In the genomic region with DNA sequence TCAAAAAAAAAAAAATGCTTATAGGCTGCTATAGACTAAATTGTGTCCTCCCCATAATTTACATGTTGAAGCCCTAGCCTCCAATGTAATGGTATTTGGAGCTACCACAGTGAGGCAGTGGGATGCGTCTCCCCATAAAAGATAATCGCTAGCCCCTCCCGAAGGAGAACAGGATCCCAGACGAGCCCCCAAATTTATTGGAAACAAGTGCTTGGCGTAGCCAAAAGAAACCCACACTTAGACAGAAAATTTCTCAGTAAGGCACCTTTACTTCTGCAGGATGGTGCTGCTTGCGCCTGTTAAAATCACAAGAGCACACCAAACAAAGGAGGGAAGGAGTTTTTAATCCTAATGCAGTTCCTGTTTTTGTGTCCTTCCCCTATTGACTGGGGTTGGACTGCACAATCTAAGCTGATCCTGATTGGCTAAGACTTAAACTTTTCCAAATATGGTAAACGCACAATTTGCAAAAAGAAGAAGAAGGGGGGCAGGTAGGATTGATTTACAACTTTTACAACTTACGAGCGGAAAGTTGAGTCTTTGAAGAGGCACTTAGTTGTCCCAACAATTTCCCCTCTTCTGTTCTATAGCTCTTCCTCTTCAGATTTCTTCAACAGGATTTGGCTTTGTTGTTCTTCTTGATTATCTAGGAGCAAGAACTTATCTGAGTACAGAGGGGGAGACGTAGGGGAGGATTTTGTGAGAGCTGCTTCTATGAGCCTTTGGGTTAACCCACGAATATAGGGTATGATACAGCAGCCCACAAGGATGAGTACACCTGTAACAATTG, we compare ENCODE assay signal across 1 cellular context.
TF ChIP-seq lines count a peak whose summit lies in the region.

No MANE protein-coding gene starts in this region.

TF ChIP-seq in K562, 482 proteins besides CTCF, POLR2A, EP300 and RAD21 (continued from another document and continues in another):
- TF ChIP-seq ZBTB17 (CRISPR knock-in tag; IDR thresholded peaks at IDR 0.05) (0 out of 2 replicates have a peak, but pooled peaks have one; percentile 9), NFE2 (IDR thresholded peaks at IDR 0.05; ENCODE audit: low read depth) (no peak), ZKSCAN3 (CRISPR knock-in tag; IDR thresholded peaks at IDR 0.05) (no peak), STAT5A (IDR thresholded peaks at IDR 0.05; ENCODE audit: borderline replicate concordance, low read length) (no peak), SMARCE1 (IDR thresholded peaks at IDR 0.05) (peak; percentile 30; the same call in 1 of the 2 replicates), PHF8 (IDR thresholded peaks at IDR 0.05; ENCODE audit: borderline replicate concordance, low read length) (peak; percentile 51; the same call in 1 of the 2 replicates), JUND (IDR thresholded peaks at IDR 0.05; ENCODE audit: borderline replicate concordance, low read depth, low read length) (peak; percentile 39), JUND (tag; IDR thresholded peaks at IDR 0.05; ENCODE audit: borderline replicate concordance, low read depth, low read length) (0 out of 3 replicates have a peak, but pooled peaks have one; percentile 1), ZNF316 (IDR thresholded peaks at IDR 0.05) (no peak), ZFP1 (CRISPR knock-in tag; IDR thresholded peaks at IDR 0.05) (no peak), NFXL1 (CRISPR knock-in tag; IDR thresholded peaks at IDR 0.05) (no peak), RBBP5 (IDR thresholded peaks at IDR 0.05; ENCODE audit: borderline replicate concordance, insufficient read depth, low read length, poor library complexity, severe bottlenecking) (no peak), ZKSCAN8 (CRISPR knock-in tag; IDR thresholded peaks at IDR 0.05) (peak; percentile 22; the same call in 1 of the 2 replicates), SIX5 (IDR thresholded peaks at IDR 0.05; ENCODE audit: borderline replicate concordance in 1 of 2, insufficient read depth in 1 of 2, low read depth in 1 of 2, low read length in 2 of 2) (no peak), CREB1 (IDR thresholded peaks at IDR 0.05) (no peak), CREB1 (CRISPR knock-in tag; IDR thresholded peaks at IDR 0.05) (no peak; the same call in 1 of the 2 replicates), FOXM1 (IDR thresholded peaks at IDR 0.05; ENCODE audit: low read depth) (peak; percentile 82; the same call in 1 of the 2 replicates), FOXM1 (CRISPR knock-in tag; IDR thresholded peaks at IDR 0.05; ENCODE audit: low read depth) (no peak), BMI1 (IDR thresholded peaks at IDR 0.05; ENCODE audit: low read length) (no peak), MCM5 (IDR thresholded peaks at IDR 0.05; ENCODE audit: low read depth) (no peak), CSDE1 (IDR thresholded peaks at IDR 0.05) (no peak)
- TF ChIP-seq, protein P1, sequence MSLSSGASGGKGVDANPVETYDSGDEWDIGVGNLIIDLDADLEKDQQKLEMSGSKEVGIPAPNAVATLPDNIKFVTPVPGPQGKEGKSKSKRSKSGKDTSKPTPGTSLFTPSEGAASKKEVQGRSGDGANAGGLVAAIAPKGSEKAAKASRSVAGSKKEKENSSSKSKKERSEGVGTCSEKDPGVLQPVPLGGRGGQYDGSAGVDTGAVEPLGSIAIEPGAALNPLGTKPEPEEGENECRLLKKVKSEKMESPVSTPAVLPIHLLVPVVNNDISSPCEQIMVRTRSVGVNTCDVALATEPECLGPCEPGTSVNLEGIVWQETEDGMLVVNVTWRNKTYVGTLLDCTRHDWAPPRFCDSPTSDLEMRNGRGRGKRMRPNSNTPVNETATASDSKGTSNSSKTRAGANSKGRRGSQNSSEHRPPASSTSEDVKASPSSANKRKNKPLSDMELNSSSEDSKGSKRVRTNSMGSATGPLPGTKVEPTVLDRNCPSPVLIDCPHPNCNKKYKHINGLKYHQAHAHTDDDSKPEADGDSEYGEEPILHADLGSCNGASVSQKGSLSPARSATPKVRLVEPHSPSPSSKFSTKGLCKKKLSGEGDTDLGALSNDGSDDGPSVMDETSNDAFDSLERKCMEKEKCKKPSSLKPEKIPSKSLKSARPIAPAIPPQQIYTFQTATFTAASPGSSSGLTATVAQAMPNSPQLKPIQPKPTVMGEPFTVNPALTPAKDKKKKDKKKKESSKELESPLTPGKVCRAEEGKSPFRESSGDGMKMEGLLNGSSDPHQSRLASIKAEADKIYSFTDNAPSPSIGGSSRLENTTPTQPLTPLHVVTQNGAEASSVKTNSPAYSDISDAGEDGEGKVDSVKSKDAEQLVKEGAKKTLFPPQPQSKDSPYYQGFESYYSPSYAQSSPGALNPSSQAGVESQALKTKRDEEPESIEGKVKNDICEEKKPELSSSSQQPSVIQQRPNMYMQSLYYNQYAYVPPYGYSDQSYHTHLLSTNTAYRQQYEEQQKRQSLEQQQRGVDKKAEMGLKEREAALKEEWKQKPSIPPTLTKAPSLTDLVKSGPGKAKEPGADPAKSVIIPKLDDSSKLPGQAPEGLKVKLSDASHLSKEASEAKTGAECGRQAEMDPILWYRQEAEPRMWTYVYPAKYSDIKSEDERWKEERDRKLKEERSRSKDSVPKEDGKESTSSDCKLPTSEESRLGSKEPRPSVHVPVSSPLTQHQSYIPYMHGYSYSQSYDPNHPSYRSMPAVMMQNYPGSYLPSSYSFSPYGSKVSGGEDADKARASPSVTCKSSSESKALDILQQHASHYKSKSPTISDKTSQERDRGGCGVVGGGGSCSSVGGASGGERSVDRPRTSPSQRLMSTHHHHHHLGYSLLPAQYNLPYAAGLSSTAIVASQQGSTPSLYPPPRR (CRISPR knock-in tag; IDR thresholded peaks at IDR 0.05; ENCODE audit: borderline replicate concordance) = no peak
- TF ChIP-seq, protein P2, sequence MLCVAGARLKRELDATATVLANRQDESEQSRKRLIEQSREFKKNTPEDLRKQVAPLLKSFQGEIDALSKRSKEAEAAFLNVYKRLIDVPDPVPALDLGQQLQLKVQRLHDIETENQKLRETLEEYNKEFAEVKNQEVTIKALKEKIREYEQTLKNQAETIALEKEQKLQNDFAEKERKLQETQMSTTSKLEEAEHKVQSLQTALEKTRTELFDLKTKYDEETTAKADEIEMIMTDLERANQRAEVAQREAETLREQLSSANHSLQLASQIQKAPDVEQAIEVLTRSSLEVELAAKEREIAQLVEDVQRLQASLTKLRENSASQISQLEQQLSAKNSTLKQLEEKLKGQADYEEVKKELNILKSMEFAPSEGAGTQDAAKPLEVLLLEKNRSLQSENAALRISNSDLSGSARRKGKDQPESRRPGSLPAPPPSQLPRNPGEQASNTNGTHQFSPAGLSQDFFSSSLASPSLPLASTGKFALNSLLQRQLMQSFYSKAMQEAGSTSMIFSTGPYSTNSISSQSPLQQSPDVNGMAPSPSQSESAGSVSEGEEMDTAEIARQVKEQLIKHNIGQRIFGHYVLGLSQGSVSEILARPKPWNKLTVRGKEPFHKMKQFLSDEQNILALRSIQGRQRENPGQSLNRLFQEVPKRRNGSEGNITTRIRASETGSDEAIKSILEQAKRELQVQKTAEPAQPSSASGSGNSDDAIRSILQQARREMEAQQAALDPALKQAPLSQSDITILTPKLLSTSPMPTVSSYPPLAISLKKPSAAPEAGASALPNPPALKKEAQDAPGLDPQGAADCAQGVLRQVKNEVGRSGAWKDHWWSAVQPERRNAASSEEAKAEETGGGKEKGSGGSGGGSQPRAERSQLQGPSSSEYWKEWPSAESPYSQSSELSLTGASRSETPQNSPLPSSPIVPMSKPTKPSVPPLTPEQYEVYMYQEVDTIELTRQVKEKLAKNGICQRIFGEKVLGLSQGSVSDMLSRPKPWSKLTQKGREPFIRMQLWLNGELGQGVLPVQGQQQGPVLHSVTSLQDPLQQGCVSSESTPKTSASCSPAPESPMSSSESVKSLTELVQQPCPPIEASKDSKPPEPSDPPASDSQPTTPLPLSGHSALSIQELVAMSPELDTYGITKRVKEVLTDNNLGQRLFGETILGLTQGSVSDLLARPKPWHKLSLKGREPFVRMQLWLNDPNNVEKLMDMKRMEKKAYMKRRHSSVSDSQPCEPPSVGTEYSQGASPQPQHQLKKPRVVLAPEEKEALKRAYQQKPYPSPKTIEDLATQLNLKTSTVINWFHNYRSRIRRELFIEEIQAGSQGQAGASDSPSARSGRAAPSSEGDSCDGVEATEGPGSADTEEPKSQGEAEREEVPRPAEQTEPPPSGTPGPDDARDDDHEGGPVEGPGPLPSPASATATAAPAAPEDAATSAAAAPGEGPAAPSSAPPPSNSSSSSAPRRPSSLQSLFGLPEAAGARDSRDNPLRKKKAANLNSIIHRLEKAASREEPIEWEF (CRISPR knock-in tag; IDR thresholded peaks at IDR 0.05) = 0 out of 2 replicates have a peak, but pooled peaks have one; percentile 49
- TF ChIP-seq, protein P3, sequence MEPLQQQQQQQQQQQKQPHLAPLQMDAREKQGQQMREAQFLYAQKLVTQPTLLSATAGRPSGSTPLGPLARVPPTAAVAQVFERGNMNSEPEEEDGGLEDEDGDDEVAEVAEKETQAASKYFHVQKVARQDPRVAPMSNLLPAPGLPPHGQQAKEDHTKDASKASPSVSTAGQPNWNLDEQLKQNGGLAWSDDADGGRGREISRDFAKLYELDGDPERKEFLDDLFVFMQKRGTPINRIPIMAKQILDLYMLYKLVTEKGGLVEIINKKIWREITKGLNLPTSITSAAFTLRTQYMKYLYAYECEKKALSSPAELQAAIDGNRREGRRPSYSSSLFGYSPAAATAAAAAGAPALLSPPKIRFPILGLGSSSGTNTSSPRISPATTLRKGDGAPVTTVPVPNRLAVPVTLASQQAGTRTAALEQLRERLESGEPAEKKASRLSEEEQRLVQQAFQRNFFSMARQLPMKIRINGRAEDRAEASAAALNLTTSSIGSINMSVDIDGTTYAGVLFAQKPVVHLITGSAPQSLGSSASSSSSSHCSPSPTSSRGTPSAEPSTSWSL (CRISPR knock-in tag; IDR thresholded peaks at IDR 0.05; ENCODE audit: borderline replicate concordance) = no peak
- TF ChIP-seq, protein P4, sequence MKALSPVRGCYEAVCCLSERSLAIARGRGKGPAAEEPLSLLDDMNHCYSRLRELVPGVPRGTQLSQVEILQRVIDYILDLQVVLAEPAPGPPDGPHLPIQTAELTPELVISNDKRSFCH (CRISPR knock-in tag; IDR thresholded peaks at IDR 0.05) = no peak
- TF ChIP-seq, protein P4 (tag; IDR thresholded peaks at IDR 0.05) = 0 out of 2 replicates have a peak, but pooled peaks have one; percentile 27
- TF ChIP-seq, protein P5, sequence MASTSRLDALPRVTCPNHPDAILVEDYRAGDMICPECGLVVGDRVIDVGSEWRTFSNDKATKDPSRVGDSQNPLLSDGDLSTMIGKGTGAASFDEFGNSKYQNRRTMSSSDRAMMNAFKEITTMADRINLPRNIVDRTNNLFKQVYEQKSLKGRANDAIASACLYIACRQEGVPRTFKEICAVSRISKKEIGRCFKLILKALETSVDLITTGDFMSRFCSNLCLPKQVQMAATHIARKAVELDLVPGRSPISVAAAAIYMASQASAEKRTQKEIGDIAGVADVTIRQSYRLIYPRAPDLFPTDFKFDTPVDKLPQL (IDR thresholded peaks at IDR 0.05; ENCODE audit: extremely low read depth, insufficient read length) = no peak
- TF ChIP-seq, protein P6, sequence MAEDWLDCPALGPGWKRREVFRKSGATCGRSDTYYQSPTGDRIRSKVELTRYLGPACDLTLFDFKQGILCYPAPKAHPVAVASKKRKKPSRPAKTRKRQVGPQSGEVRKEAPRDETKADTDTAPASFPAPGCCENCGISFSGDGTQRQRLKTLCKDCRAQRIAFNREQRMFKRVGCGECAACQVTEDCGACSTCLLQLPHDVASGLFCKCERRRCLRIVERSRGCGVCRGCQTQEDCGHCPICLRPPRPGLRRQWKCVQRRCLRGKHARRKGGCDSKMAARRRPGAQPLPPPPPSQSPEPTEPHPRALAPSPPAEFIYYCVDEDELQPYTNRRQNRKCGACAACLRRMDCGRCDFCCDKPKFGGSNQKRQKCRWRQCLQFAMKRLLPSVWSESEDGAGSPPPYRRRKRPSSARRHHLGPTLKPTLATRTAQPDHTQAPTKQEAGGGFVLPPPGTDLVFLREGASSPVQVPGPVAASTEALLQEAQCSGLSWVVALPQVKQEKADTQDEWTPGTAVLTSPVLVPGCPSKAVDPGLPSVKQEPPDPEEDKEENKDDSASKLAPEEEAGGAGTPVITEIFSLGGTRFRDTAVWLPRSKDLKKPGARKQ (CRISPR knock-in tag; IDR thresholded peaks at IDR 0.05) = no peak
- TF ChIP-seq, protein P7, sequence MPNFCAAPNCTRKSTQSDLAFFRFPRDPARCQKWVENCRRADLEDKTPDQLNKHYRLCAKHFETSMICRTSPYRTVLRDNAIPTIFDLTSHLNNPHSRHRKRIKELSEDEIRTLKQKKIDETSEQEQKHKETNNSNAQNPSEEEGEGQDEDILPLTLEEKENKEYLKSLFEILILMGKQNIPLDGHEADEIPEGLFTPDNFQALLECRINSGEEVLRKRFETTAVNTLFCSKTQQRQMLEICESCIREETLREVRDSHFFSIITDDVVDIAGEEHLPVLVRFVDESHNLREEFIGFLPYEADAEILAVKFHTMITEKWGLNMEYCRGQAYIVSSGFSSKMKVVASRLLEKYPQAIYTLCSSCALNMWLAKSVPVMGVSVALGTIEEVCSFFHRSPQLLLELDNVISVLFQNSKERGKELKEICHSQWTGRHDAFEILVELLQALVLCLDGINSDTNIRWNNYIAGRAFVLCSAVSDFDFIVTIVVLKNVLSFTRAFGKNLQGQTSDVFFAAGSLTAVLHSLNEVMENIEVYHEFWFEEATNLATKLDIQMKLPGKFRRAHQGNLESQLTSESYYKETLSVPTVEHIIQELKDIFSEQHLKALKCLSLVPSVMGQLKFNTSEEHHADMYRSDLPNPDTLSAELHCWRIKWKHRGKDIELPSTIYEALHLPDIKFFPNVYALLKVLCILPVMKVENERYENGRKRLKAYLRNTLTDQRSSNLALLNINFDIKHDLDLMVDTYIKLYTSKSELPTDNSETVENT (CRISPR knock-in tag; IDR thresholded peaks at IDR 0.05) = no peak
- TF ChIP-seq, protein P8, sequence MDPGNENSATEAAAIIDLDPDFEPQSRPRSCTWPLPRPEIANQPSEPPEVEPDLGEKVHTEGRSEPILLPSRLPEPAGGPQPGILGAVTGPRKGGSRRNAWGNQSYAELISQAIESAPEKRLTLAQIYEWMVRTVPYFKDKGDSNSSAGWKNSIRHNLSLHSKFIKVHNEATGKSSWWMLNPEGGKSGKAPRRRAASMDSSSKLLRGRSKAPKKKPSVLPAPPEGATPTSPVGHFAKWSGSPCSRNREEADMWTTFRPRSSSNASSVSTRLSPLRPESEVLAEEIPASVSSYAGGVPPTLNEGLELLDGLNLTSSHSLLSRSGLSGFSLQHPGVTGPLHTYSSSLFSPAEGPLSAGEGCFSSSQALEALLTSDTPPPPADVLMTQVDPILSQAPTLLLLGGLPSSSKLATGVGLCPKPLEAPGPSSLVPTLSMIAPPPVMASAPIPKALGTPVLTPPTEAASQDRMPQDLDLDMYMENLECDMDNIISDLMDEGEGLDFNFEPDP (CRISPR knock-in tag; IDR thresholded peaks at IDR 0.05) = no peak
